ENCODE assay signal across 3 cellular contexts in genomic region chr6:122185458-122185857, GRCh38.
A peak's percentile ranks its signal among the peaks of the same experiment; 100 is the strongest.
DNase-seq lines count a peak whose midpoint lies in the region; ATAC-seq and TF ChIP-seq lines count a peak whose summit lies in the region.
"Not testable (repeated sequence)": the region's sequence is repeated elsewhere in the genome, so short reads cannot be mapped to it uniquely, and the experiment has no call there.

No MANE protein-coding gene starts in this region.

- H3K4me3 ChIP-seq in GM23338, neural progenitor cell: not testable (repeated sequence)

- H3K27me3 ChIP-seq in GM23338 (ENCODE audit: insufficient read depth); neural progenitor cell: not testable (repeated sequence)

- not testable (repeated sequence) for DNase-seq in GM23338 (ENCODE audit: low spot score); nephron progenitor cell; neural progenitor cell (ENCODE audit: low spot score)

- peaks cover 12% of the 10 kb centered on the region for H3K4me1 Mint-ChIP-seq in GM23338
- not testable (repeated sequence) for H3K4me1 Mint-ChIP-seq in nephron progenitor cell, neural progenitor cell

- not testable (repeated sequence) for H3K27me3 Mint-ChIP-seq in GM23338 (ENCODE audit: insufficient read depth, low read depth, poor library complexity); nephron progenitor cell (ENCODE audit: low read depth, poor library complexity); neural progenitor cell (ENCODE audit: insufficient read depth, low read depth)

- not testable (repeated sequence) for H3F3A ChIP-seq in GM23338 (replicated peaks; ENCODE audit: low read depth); neural progenitor cell (ENCODE audit: low read depth)

- not testable (repeated sequence) for H3K79me2 ChIP-seq in GM23338 (replicated peaks; ENCODE audit: insufficient read depth); neural progenitor cell (ENCODE audit: low read depth)

- not testable (repeated sequence) for H3K9ac ChIP-seq in neural progenitor cell

- TF ChIP-seq CTCF in GM23338 (conservative IDR thresholded peaks at IDR 0.05; ENCODE audit: low read depth in 2 of 2); nephron progenitor cell (IDR thresholded peaks at IDR 0.05); neural progenitor cell (IDR thresholded peaks at IDR 0.05): not testable (repeated sequence)

- H3K9me2 ChIP-seq in GM23338 (ENCODE audit: insufficient read depth): not testable (repeated sequence)

- not testable (repeated sequence) for H3K4me1 ChIP-seq in GM23338 (ENCODE audit: insufficient read depth); neural progenitor cell

- not testable (repeated sequence) for H3K27ac ChIP-seq in GM23338 (ENCODE audit: low read depth); neural progenitor cell

- not testable (repeated sequence) for H3K4me3 Mint-ChIP-seq in GM23338, nephron progenitor cell, neural progenitor cell

- H3K4me2 ChIP-seq in GM23338, neural progenitor cell: not testable (repeated sequence)

- not testable (repeated sequence) for H3K27ac Mint-ChIP-seq in GM23338, neural progenitor cell
- H3K27ac Mint-ChIP-seq in nephron progenitor cell: peak overlapping the region; percentile 66

- H3K36me3 ChIP-seq in GM23338 (ENCODE audit: insufficient read depth); neural progenitor cell: not testable (repeated sequence)

- H3K36me3 Mint-ChIP-seq in GM23338 (ENCODE audit: low read depth); nephron progenitor cell (ENCODE audit: low read depth); neural progenitor cell: not testable (repeated sequence)

- H3K9me3 Mint-ChIP-seq in GM23338, nephron progenitor cell, neural progenitor cell: not testable (repeated sequence)

- H2AFZ ChIP-seq in GM23338 (peak overlapping the region; percentile 35; the same call in 1 of the 2 replicates), neural progenitor cell (replicated peaks) (peak overlapping the region; percentile 27)

- not testable (repeated sequence) for ATAC-seq in GM23338

- not testable (repeated sequence) for H3K9me3 ChIP-seq in neural progenitor cell (ENCODE audit: low read depth)

- H4K20me1 ChIP-seq in GM23338 (replicated peaks; ENCODE audit: insufficient read depth); neural progenitor cell (ENCODE audit: low read depth): not testable (repeated sequence)
